21 cellular contexts compared by ENCODE assay signal in the genomic region with DNA sequence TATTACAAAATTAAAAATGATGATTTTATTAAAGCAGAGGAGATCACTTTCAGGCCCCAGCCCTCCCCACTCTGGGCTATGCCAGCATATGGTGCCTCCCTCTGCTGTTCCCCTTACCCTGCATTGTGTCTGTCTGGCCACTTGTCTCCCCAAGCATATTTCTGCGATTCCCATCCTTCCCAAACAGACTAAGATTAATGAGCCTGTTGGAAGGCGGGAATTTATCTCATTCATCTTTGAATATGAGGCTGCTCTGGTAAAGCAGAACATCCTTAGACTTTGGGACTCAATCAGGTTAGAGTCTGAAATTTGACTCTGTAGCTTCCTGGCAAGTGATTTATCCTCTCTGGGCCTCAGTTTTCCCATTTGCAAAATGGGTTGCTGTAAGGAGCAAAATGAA.
"Had no signal": no experiment of that assay in that cellular context is flagged by ENCODE, and none has a peak within 500 bp of the region (broad histone marks: within the 10 kb centered on the region; RNA-seq: fewer than 3 reads in every experiment).

No MANE protein-coding gene starts in this region.

- H3K9me3 ChIP-seq: left ventricle myocardium inferior, ovary, prostate gland, thyroid gland, upper lobe of right lung had no signal

- H2AFZ ChIP-seq: hepatocyte had no signal

- H3K36me3 Mint-ChIP-seq: brain, natural killer cell, WTC11 had no signal

- H3K4me3 Mint-ChIP-seq: activated naive CD4-positive, alpha-beta T cell treated with anti-CD3 and anti-CD28 coated beads, Interleukin-2, amount 50 U/mL, for 24 hours; activated T-cell treated with anti-CD3 and anti-CD28 coated beads, Interleukin-2, amount 50 U/mL, for 72 hours; brain; dendritic cell treated with granulocyte-macrophage colony-stimulating factor and Interleukin-4, amounts not matched to agents 40 ng/mL and 50 ng/mL, for 4 days; natural killer cell; T-cell; WTC11 had no signal

- H3K27me3 ChIP-seq: hepatocyte, ovary, thyroid gland, upper lobe of right lung had no signal

- H3K27ac Mint-ChIP-seq: activated naive CD4-positive, alpha-beta T cell treated with anti-CD3 and anti-CD28 coated beads, Interleukin-2, amount 50 U/mL, for 24 hours; activated T-cell treated with anti-CD3 and anti-CD28 coated beads, Interleukin-2, amount 50 U/mL, for 72 hours; dendritic cell treated with granulocyte-macrophage colony-stimulating factor and Interleukin-4, amounts not matched to agents 40 ng/mL and 50 ng/mL, for 4 days; natural killer cell; T-cell; WTC11 had no signal

- ATAC-seq: activated T-cell treated with anti-CD3 and anti-CD28 coated beads, Interleukin-2, amount 50 U/mL, for 72 hours; natural killer cell; T-cell; upper lobe of right lung; WTC11 had no signal

- H3K27me3 Mint-ChIP-seq: activated naive CD4-positive, alpha-beta T cell treated with anti-CD3 and anti-CD28 coated beads, Interleukin-2, amount 50 U/mL, for 24 hours; brain; dendritic cell treated with granulocyte-macrophage colony-stimulating factor and Interleukin-4, amounts not matched to agents 40 ng/mL and 50 ng/mL, for 4 days; T-cell had no signal

- H3K4me1 Mint-ChIP-seq: WTC11 had no signal

- H3K4me2 ChIP-seq: hepatocyte had no signal

- H3K79me2 ChIP-seq: hepatocyte had no signal

- H3K4me1 ChIP-seq: left ventricle myocardium inferior, prostate gland, thyroid gland, upper lobe of right lung had no signal

- H3K9me3 Mint-ChIP-seq: activated naive CD4-positive, alpha-beta T cell treated with anti-CD3 and anti-CD28 coated beads, Interleukin-2, amount 50 U/mL, for 24 hours; activated T-cell treated with anti-CD3 and anti-CD28 coated beads, Interleukin-2, amount 50 U/mL, for 72 hours; brain; dendritic cell treated with granulocyte-macrophage colony-stimulating factor and Interleukin-4, amounts not matched to agents 40 ng/mL and 50 ng/mL, for 4 days; natural killer cell; T-cell; WTC11 had no signal

- DNase-seq: activated CD4-positive, alpha-beta T cell treated with anti-CD3 and anti-CD28 coated beads, Interleukin-2, amount 50 U/mL, for 4 hours; activated gamma-delta T cell; activated T-cell treated with anti-CD3 and anti-CD28 coated beads, Interleukin-2, amount 50 U/mL, for 72 hours; effector CD8-positive, alpha-beta T cell; foreskin melanocyte; glutamatergic neuron; left ventricle myocardium inferior; natural killer cell; ovary; stimulated activated CD4-positive, alpha-beta T cell treated with anti-CD3 and anti-CD28 coated beads, Interleukin-4, amount 100 ng/mL, for 24 hours; stimulated activated naive CD4-positive, alpha-beta T cell treated with Interleukin-2 at 50 U/mL for 16 hours; T1000; thyroid gland; upper lobe of right lung had no signal

- H3K4me3 ChIP-seq: hepatocyte, left ventricle myocardium inferior, ovary, prostate gland, thyroid gland, upper lobe of right lung had no signal

- H3K27ac ChIP-seq: hepatocyte, left ventricle myocardium inferior, ovary, prostate gland, thyroid gland, upper lobe of right lung had no signal
